ENCODE assay signal across 34 cellular contexts in the genomic region with DNA sequence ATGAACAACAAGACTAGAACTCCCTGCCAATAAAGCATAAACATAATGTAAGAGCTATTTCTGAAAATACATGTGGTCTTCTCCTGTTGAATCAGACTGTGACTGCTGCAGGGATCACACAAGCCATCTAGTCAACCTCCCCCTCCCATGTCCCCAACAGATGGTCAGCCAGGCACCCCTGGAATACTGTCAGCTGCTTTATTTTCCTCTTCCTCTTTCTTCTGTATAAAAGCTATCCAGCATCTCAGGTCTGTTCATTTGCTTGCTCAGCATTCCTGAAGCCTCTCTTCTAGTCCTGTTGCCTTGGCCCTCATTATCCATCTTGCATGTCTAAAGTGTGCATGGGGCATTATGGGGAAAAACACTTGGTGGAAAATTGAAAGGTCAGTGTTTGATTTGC. TPM values are rescaled to one million over a fixed set of nuclear protein-coding genes. Genes with fewer than 3 reads are reported as not detected.
"Had no signal": no experiment of that assay in that cellular context is flagged by ENCODE, and none has a peak within 500 bp of the region (broad histone marks: within the 10 kb centered on the region; RNA-seq: fewer than 3 reads in every experiment).

No MANE protein-coding gene starts in this region.

- H3K27ac ChIP-seq: ascending aorta, cardiac muscle cell, gastroesophageal sphincter, hepatocyte, neural progenitor cell, parathyroid adenoma, psoas muscle, stomach, thyroid gland, upper lobe of left lung, vagina had no signal

- H3K4me3 ChIP-seq: ascending aorta, cardiac muscle cell, gastroesophageal sphincter, hepatocyte, neural progenitor cell, psoas muscle, stomach, thyroid gland, upper lobe of left lung, vagina had no signal

- H3K79me2 ChIP-seq: hepatocyte, parathyroid adenoma had no signal

- H3K9ac ChIP-seq: neural progenitor cell, parathyroid adenoma had no signal

- FAIRE-seq: endothelial cell of umbilical vein had no signal

- H3K36me3 ChIP-seq: ascending aorta, cardiac muscle cell, gastroesophageal sphincter, neural progenitor cell, stomach, thyroid gland, upper lobe of left lung, vagina had no signal

- H2AFZ ChIP-seq: hepatocyte, neural progenitor cell, parathyroid adenoma had no signal

- H3K4me2 ChIP-seq: hepatocyte, neural progenitor cell had no signal

- H3K9me3 ChIP-seq: ascending aorta, gastroesophageal sphincter, psoas muscle, stomach, thyroid gland, upper lobe of left lung, vagina had no signal

- DNase-seq: activated CD4-positive, alpha-beta memory T cell treated with anti-CD3 and anti-CD28 coated beads, Interleukin-2, amount 10 ng/mL, durations not matched to agents 7 days and 5 days; activated CD4-positive, alpha-beta T cell treated with anti-CD3 and anti-CD28 coated beads, Interleukin-2, amount 10 ng/mL, durations not matched to agents 24 days and 14 days; activated CD4-positive, CD25-positive, alpha-beta regulatory T cell treated with anti-CD3 and anti-CD28 coated beads, Interleukin-2, amount 50 U/mL, for 72 hours; activated CD8-positive, alpha-beta memory T cell treated with anti-CD3 and anti-CD28 coated beads, Interleukin-2, amount 50 U/mL, for 48 hours; activated gamma-delta T cell; activated naive CD4-positive, alpha-beta T cell treated with anti-CD3 and anti-CD28 coated beads, Interleukin-2, amount 10 ng/mL, durations not matched to agents 7 days and 5 days; activated naive CD8-positive, alpha-beta T cell treated with anti-CD3 and anti-CD28 coated beads, Interleukin-2, amount 10 ng/mL, durations not matched to agents 7 days and 5 days; activated T-cell treated with anti-CD3 and anti-CD28 coated beads, Interleukin-2, amount 50 U/mL, for 24 hours; cortex of kidney; islet precursor cell; natural killer cell; occipital lobe; psoas muscle; stimulated activated CD4-positive, alpha-beta T cell treated with anti-CD3 and anti-CD28 coated beads, Interleukin-15, amount 100 ng/mL, for 24 hours; stimulated activated CD4-positive, alpha-beta T cell treated with anti-CD3 and anti-CD28 coated beads, Interleukin-2, amount 100 ng/mL, for 24 hours; stimulated activated naive B cell treated with anti-CD40 and anti-IgM and Interleukin-4, amounts not matched to agents 10 μg/mL and 1 μg/mL and 100 μg/mL, for 72 hours; stomach; T-helper 9 cell; thyroid gland; upper lobe of left lung had no signal

- H3K27me3 ChIP-seq: ascending aorta, cardiac muscle cell, gastroesophageal sphincter, hepatocyte, neural progenitor cell, thyroid gland, upper lobe of left lung, vagina had no signal

- ATAC-seq: gastroesophageal sphincter, natural killer cell, psoas muscle had no signal

- H3K4me1 ChIP-seq: ascending aorta, stomach, thyroid gland, upper lobe of left lung, vagina had no signal

RNA-seq across cellular contexts. Expression of a gene that starts 6.5 kb away (rescaled TPM):
- total RNA-seq: activated CD4-positive, alpha-beta memory T cell treated with anti-CD3 and anti-CD28 coated beads, Interleukin-2, amount 10 ng/mL, durations not matched to agents 7 days and 5 days; activated CD4-positive, alpha-beta T cell treated with anti-CD3 and anti-CD28 coated beads, Interleukin-2, amount 10 ng/mL, durations not matched to agents 24 days and 14 days; activated naive CD8-positive, alpha-beta T cell treated with anti-CD3 and anti-CD28 coated beads, Interleukin-2, amount 10 ng/mL, durations not matched to agents 7 days and 5 days; ascending aorta; cardiac muscle cell; chondrocyte; endothelial cell of umbilical vein; fibroblast of lung; fibroblast of villous mesenchyme; gastroesophageal sphincter; hepatocyte; liver; mesothelial cell of epicardium; natural killer cell; occipital lobe; psoas muscle; stomach; thyroid gland; upper lobe of left lung; vagina had no signal
- polyA plus RNA-seq: cardiac muscle cell, endothelial cell of umbilical vein, esophagus, fibroblast of lung, hepatocyte, liver, psoas muscle, stomach had no signal
